ENCODE assay signal across 25 cellular contexts in genomic region chr17:12574525-12574924, GRCh38.
"Had no signal": no experiment of that assay in that cellular context is flagged by ENCODE, and none has a peak within 500 bp of the region (broad histone marks: within the 10 kb centered on the region; RNA-seq: fewer than 3 reads in every experiment).

No MANE protein-coding gene starts in this region.

- H3K36me3 ChIP-seq: stomach, suprapubic skin, thyroid gland, tibial nerve, transverse colon, upper lobe of left lung, upper lobe of right lung, uterus, vagina had no signal

- H3K4me1 ChIP-seq: suprapubic skin, thyroid gland, tibial nerve, transverse colon, upper lobe of left lung, upper lobe of right lung, vagina had no signal

- H3K9me3 ChIP-seq: stomach, suprapubic skin, testis, thyroid gland, tibial nerve, transverse colon, upper lobe of left lung, upper lobe of right lung, uterus, vagina had no signal

- H3K27me3 ChIP-seq: stomach, suprapubic skin, testis, thyroid gland, tibial nerve, transverse colon, upper lobe of left lung, uterus, vagina had no signal

- H3K27ac ChIP-seq: stomach, suprapubic skin, testis, thyroid gland, tibial nerve, transverse colon, upper lobe of left lung, upper lobe of right lung, uterus, vagina had no signal

- DNase-seq: stimulated activated CD4-positive, alpha-beta T cell treated with anti-CD3 and anti-CD28 coated beads, Interleukin-2, amount 100 ng/mL, for 24 hours; stimulated activated CD4-positive, alpha-beta T cell treated with anti-CD3 and anti-CD28 coated beads, Interleukin-2, amount 100 ng/mL, for 48 hours; stimulated activated CD4-positive, alpha-beta T cell treated with anti-CD3 and anti-CD28 coated beads, Interleukin-4, amount 100 ng/mL, for 1 hour; stimulated activated CD4-positive, alpha-beta T cell treated with anti-CD3 and anti-CD28 coated beads, Interleukin-4, amount 100 ng/mL, for 24 hours; stimulated activated CD4-positive, alpha-beta T cell treated with anti-CD3 and anti-CD28 coated beads, Interleukin-4, amount 100 ng/mL, for 4 hours; stimulated activated CD8-positive, alpha-beta memory T cell treated with anti-CD3 and anti-CD28 coated beads, Interleukin-4, amount 100 ng/mL, for 48 hours; stimulated activated naive B cell treated with anti-CD40 and anti-IgM and Interleukin-4, amounts not matched to agents 10 μg/mL and 1 μg/mL and 100 μg/mL, for 72 hours; stimulated activated naive CD4-positive, alpha-beta T cell; stimulated activated naive CD4-positive, alpha-beta T cell treated with Interleukin-2 at 50 U/mL for 16 hours; stimulated activated naive CD8-positive, alpha-beta T cell treated with anti-CD3 and anti-CD28 coated beads, Interleukin-15, amount 100 ng/mL, for 72 hours; stimulated activated naive CD8-positive, alpha-beta T cell treated with anti-CD3 and anti-CD28 coated beads, Interleukin-15, Interleukin-2, amounts not matched to agents 100 U/mL and 50 U/mL, for 24 hours; stomach; substantia nigra; testis; thyroid gland; transverse colon; trophoblast cell; upper lobe of left lung; upper lobe of right lung; uterus had no signal

- H3K4me3 ChIP-seq: stomach, suprapubic skin, testis, thyroid gland, tibial nerve, transverse colon, upper lobe of left lung, upper lobe of right lung, uterus, vagina had no signal

- ATAC-seq: stimulated activated effector memory CD8-positive, alpha-beta T cell treated with anti-CD3 and anti-CD28 coated beads, Interleukin-12 subunit alpha, Interleukin-12 subunit beta, amount 100 ng/mL, for 72 hours; stimulated activated memory B cell treated with anti-CD40 and anti-IgM and Interleukin-4, amounts not matched to agents 10 μg/mL and 1 μg/mL and 100 μg/mL, for 72 hours; stimulated activated naive B cell treated with anti-CD40 and anti-IgM and Interleukin-4, amounts not matched to agents 10 μg/mL and 1 μg/mL and 100 μg/mL, for 72 hours; stimulated activated naive CD8-positive, alpha-beta T cell treated with anti-CD3 and anti-CD28 coated beads, Interleukin-15, amount 100 ng/mL, for 72 hours; stimulated activated naive CD8-positive, alpha-beta T cell treated with anti-CD3 and anti-CD28 coated beads, Interleukin-15, Interleukin-2, amounts not matched to agents 100 U/mL and 50 U/mL, for 24 hours; upper lobe of right lung had no signal
